In the genomic region with DNA sequence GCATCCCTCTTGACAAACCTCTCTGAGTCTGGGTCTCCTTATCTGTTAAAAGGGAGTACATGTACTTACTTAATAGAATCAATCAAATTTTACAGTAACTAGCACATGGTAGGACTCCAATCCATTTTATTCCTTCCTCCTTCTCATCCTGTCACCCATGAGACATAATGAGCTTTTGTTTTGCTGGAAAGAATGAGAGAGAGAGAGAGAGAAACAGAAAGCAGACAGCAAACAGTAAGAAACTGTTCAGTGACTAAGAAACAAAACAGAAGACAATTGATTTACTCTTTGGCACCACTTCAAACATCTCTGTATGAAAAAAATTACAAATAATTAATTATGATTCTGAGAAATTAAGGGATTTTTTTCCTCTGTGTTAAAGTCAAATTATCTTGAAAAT, we compare ENCODE assay signal across 19 cellular contexts.
DNase-seq lines count a peak whose midpoint lies in the region; TF ChIP-seq lines count a peak whose summit lies in the region.
"Had no signal": no experiment of that assay in that cellular context is flagged by ENCODE, and none has a peak within 500 bp of the region (broad histone marks: within the 10 kb centered on the region; RNA-seq: fewer than 3 reads in every experiment).

No MANE protein-coding gene starts in this region.

- DNase-seq in AG08395 (ENCODE audit: low spot score) (peak; percentile 16), HT1080 (ENCODE audit: low read depth) (peak; percentile 31), epidermal melanocyte (ENCODE audit: insufficient read length, low spot score) (peak; percentile 14), midbrain (lab: John Stamatoyannopoulos, UW) (peak; percentile 45), glutamatergic neuron (no peak), endothelial cell (ENCODE audit: low spot score) (no peak)
- DNase-seq in stimulated activated CD4-positive, alpha-beta T cell treated with anti-CD3 and anti-CD28 coated beads, Interleukin-12 subunit alpha, Interleukin-12 subunit beta, amount 100 ng/mL, for 4 hours = no peak
- no peak for DNase-seq in activated effector memory CD4-positive, alpha-beta T cell treated with Interleukin-2 at 50 U/mL for 16 hours
- DNase-seq: 8988T; BE2C; CD4-positive, alpha-beta T cell; DMS53; NCI-H1105; NCI-H1694; NCI-H2081 treated with DMSO at 0.1 percent for 48 hours; NCI-H510A; NCI-H748 treated with DMSO at 0.1 percent for 48 hours; PC-9; SIG-M5 had no signal

- no peaks in the 10 kb centered on the region for H3K9me3 Mint-ChIP-seq in glutamatergic neuron (ENCODE audit: unreplicated experiment)
- no peaks in the 10 kb centered on the region for H3K9me3 Mint-ChIP-seq in endothelial cell (ENCODE audit: unreplicated experiment)

- H3K27ac Mint-ChIP-seq in glutamatergic neuron (ENCODE audit: unreplicated experiment) (no peak overlapping the region), endothelial cell (ENCODE audit: unreplicated experiment) (no peak overlapping the region)
- H3K27ac Mint-ChIP-seq: CD4-positive, alpha-beta T cell had no signal

- H3K4me1 Mint-ChIP-seq in glutamatergic neuron (ENCODE audit: low read depth, unreplicated experiment) (no peaks in the 10 kb centered on the region), endothelial cell (ENCODE audit: unreplicated experiment) (no peaks in the 10 kb centered on the region)

- H3K27me3 Mint-ChIP-seq in glutamatergic neuron (ENCODE audit: unreplicated experiment) = peaks cover 2% of the 10 kb centered on the region
- H3K27me3 Mint-ChIP-seq in endothelial cell (ENCODE audit: unreplicated experiment) = peaks cover 3% of the 10 kb centered on the region
- H3K27me3 Mint-ChIP-seq: CD4-positive, alpha-beta T cell had no signal

- TF ChIP-seq CTCF in glutamatergic neuron (IDR thresholded peaks at IDR 0.05; ENCODE audit: partially characterized antibody, unreplicated experiment) (no peak), endothelial cell (IDR thresholded peaks at IDR 0.05; ENCODE audit: unreplicated experiment) (no peak)

- H3K4me3 Mint-ChIP-seq in glutamatergic neuron (ENCODE audit: unreplicated experiment) = no peak overlapping the region
- H3K4me3 Mint-ChIP-seq in endothelial cell (ENCODE audit: unreplicated experiment) = no peak overlapping the region
- H3K4me3 Mint-ChIP-seq: CD4-positive, alpha-beta T cell had no signal

- H3K36me3 Mint-ChIP-seq in glutamatergic neuron (ENCODE audit: unreplicated experiment) (no peaks in the 10 kb centered on the region), endothelial cell (ENCODE audit: low read depth, unreplicated experiment) (no peaks in the 10 kb centered on the region)

Comparison
In these comparisons a context has a peak if more than half of its experiments do, and no peak if none do; other contexts are left out.
1. DNase-seq: peak in AG08395 (single experiment), HT1080 (single experiment), epidermal melanocyte (single experiment) and midbrain (single experiment); none in glutamatergic neuron (single experiment), stimulated activated CD4-positive, alpha-beta T cell treated with anti-CD3 and anti-CD28 coated beads, Interleukin-12 subunit alpha, Interleukin-12 subunit beta, amount 100 ng/mL, for 4 hours (single experiment), activated effector memory CD4-positive, alpha-beta T cell treated with Interleukin-2 at 50 U/mL for 16 hours (single experiment) and endothelial cell (single experiment).